In the genomic region with DNA sequence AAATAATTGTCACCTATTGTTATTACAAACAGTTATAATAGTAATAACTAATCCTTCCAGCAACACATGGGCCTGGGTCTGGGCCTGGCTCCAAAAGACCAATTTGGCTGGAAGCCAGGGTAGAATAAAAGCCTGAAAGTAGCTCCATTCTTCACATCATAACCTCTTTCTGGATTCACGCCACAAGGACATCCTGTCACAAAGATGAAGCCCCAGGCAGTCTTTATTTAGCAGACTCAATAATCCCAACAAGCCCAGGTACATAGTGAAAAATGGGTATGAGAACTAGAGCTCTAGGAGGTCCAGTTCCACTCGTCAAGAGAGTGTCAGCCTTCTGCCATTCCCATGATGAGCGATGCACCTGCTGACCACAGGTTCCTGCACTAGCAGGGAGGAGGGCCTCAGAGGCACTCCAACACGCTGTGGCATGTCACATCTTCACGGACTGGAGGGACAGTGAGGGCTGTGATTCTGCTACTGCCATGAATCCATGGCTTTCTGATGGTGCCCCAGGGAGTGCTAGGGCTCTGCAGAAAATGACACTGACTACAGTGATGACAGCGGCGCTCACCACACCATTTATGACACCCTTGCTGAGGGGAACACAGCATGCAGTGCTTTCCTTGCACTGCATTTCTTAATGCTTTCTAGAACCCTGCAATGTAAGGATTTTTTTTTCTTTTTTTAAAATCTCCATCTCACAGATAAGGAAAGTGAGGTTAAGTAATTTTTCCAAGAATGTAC, we compare ENCODE assay signal across 14 cellular contexts.
DNase-seq lines count a peak whose midpoint lies in the region; ATAC-seq and TF ChIP-seq lines count a peak whose summit lies in the region.
"Had no signal": no experiment of that assay in that cellular context is flagged by ENCODE, and none has a peak within 500 bp of the region (broad histone marks: within the 10 kb centered on the region; RNA-seq: fewer than 3 reads in every experiment).

No MANE protein-coding gene starts in this region.

- H3K4me3 Mint-ChIP-seq in brain, result peak overlapping the region in 1 of 5 experiments; percentile 4
- H3K4me3 Mint-ChIP-seq: activated naive CD8-positive, alpha-beta T cell; activated T-cell treated with anti-CD3 and anti-CD28 coated beads, Interleukin-2, amount 50 U/mL, for 24 hours had no signal

- no peaks in the 10 kb centered on the region for H3K9me3 ChIP-seq in sigmoid colon
- H3K9me3 ChIP-seq: thyroid gland had no signal

- peaks cover 3% of the 10 kb centered on the region for H3K27me3 Mint-ChIP-seq in brain
- H3K27me3 Mint-ChIP-seq: activated T-cell treated with anti-CD3 and anti-CD28 coated beads, Interleukin-2, amount 50 U/mL, for 24 hours had no signal

- intact Hi-C loops in sigmoid colon (cut with DNase I), result no loop called here

- no peaks in the 10 kb centered on the region for H3K9me3 Mint-ChIP-seq in brain
- H3K9me3 Mint-ChIP-seq: activated T-cell treated with anti-CD3 and anti-CD28 coated beads, Interleukin-2, amount 50 U/mL, for 24 hours had no signal

- peak overlapping the region in 3 of 5 experiments; percentile 9 to 67 (median 15) for H3K27ac Mint-ChIP-seq in brain
- H3K27ac Mint-ChIP-seq: activated naive CD8-positive, alpha-beta T cell; activated T-cell treated with anti-CD3 and anti-CD28 coated beads, Interleukin-2, amount 50 U/mL, for 24 hours had no signal

- H3K36me3 Mint-ChIP-seq in brain, result no peaks in the 10 kb centered on the region
- H3K36me3 Mint-ChIP-seq: activated naive CD8-positive, alpha-beta T cell had no signal

- TF ChIP-seq CTCF in brain (conservative IDR thresholded peaks at IDR 0.05) (no peak), sigmoid colon (IDR thresholded peaks at IDR 0.05) (no peak)

- TF ChIP-seq POLR2A in sigmoid colon (IDR thresholded peaks at IDR 0.05), result no peak

- no peaks in the 10 kb centered on the region for H3K27me3 ChIP-seq in sigmoid colon
- H3K27me3 ChIP-seq: thyroid gland had no signal

- in situ Hi-C loops in G401 (cut with HindIII; ENCODE audit: low sequenced_read_pairs), result no loop called here

- peaks cover 73% of the 10 kb centered on the region for H3K4me1 Mint-ChIP-seq in brain

- DNase-seq in G401 (ENCODE audit: low spot score) (peak; percentile 85), NCI-H146 treated with DMSO at 0.1 percent for 48 hours (lab: John Stamatoyannopoulos, UW; ENCODE audit: unreplicated experiment) (peak; percentile 81), NCI-H345 (lab: John Stamatoyannopoulos, UW) (peak; percentile 98), iPS-NIHi11 (ENCODE audit: low spot score) (no peak), sigmoid colon (no peak)
- DNase-seq: activated T-cell treated with anti-CD3 and anti-CD28 coated beads, Interleukin-2, amount 50 U/mL, for 24 hours; MM.1S; occipital lobe; stimulated activated CD4-positive, alpha-beta T cell treated with anti-CD3 and anti-CD28 coated beads, Interleukin-4, amount 100 ng/mL, for 4 hours; thyroid gland had no signal

- peaks cover 0 to 18% (median 0%) of the 10 kb centered on the region in 4 donors for H3K4me1 ChIP-seq in sigmoid colon

- H3K27ac ChIP-seq in sigmoid colon, result no peak overlapping the region
- H3K27ac ChIP-seq: thyroid gland had no signal

- H3K4me3 ChIP-seq in sigmoid colon, result no peak overlapping the region
- H3K4me3 ChIP-seq: thyroid gland had no signal

- 68 to 78% methylated on average over 7 of the region's 7 CpGs for WGBS in sigmoid colon, 2 donors

- ATAC-seq in GM18868 (IDR thresholded peaks at IDR 0.05; ENCODE audit: unreplicated experiment), result no peak
- ATAC-seq in GM19328 (IDR thresholded peaks at IDR 0.05; ENCODE audit: unreplicated experiment), result no peak

- no peak for TF ChIP-seq EP300 in sigmoid colon (IDR thresholded peaks at IDR 0.05)

- no peaks in the 10 kb centered on the region for H3K36me3 ChIP-seq in sigmoid colon
- H3K36me3 ChIP-seq: thyroid gland had no signal

Comparison
In these comparisons a context has a peak if more than half of its experiments do, and no peak if none do; other contexts are left out.
1. DNase-seq: peak in G401 (single experiment), NCI-H146 treated with DMSO at 0.1 percent for 48 hours (single experiment) and NCI-H345 (single experiment); none in iPS-NIHi11 (single experiment) and sigmoid colon (single experiment).